In the genomic region with DNA sequence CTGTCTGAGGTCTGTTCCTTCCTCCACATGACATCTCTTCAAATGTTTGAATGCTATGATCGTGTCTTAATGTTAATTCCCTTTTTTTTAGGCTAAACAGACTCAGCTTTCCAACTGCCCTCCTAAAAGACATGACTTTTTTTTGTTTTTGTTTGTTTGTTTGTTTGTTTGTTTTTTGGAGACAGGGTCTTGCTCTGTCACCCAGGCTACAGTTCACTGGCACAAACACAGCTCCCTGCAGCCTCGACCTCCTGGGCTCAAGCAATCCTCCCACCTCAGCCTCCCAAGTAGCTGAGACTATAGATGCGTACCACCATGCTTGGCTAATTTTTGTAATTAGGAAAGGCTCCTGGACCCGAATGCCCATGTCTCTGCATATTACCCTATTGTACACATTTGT, we compare ENCODE assay signal across 2 cellular contexts.
TF ChIP-seq lines count a peak whose summit lies in the region.

No MANE protein-coding gene starts in this region.

TF ChIP-seq in GM23338, 12 proteins besides CTCF, POLR2A, EP300 and RAD21 (continued from another document):
- TF ChIP-seq, protein P1, sequence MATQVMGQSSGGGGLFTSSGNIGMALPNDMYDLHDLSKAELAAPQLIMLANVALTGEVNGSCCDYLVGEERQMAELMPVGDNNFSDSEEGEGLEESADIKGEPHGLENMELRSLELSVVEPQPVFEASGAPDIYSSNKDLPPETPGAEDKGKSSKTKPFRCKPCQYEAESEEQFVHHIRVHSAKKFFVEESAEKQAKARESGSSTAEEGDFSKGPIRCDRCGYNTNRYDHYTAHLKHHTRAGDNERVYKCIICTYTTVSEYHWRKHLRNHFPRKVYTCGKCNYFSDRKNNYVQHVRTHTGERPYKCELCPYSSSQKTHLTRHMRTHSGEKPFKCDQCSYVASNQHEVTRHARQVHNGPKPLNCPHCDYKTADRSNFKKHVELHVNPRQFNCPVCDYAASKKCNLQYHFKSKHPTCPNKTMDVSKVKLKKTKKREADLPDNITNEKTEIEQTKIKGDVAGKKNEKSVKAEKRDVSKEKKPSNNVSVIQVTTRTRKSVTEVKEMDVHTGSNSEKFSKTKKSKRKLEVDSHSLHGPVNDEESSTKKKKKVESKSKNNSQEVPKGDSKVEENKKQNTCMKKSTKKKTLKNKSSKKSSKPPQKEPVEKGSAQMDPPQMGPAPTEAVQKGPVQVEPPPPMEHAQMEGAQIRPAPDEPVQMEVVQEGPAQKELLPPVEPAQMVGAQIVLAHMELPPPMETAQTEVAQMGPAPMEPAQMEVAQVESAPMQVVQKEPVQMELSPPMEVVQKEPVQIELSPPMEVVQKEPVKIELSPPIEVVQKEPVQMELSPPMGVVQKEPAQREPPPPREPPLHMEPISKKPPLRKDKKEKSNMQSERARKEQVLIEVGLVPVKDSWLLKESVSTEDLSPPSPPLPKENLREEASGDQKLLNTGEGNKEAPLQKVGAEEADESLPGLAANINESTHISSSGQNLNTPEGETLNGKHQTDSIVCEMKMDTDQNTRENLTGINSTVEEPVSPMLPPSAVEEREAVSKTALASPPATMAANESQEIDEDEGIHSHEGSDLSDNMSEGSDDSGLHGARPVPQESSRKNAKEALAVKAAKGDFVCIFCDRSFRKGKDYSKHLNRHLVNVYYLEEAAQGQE (IDR thresholded peaks at IDR 0.05; ENCODE audit: unreplicated experiment), result no peak
- no peak for TF ChIP-seq ZNF462 (CRISPR knock-in tag; IDR thresholded peaks at IDR 0.05)
- no peak for TF ChIP-seq ETS1 (IDR thresholded peaks at IDR 0.05)
- no peak for TF ChIP-seq NANOG (IDR thresholded peaks at IDR 0.05; ENCODE audit: borderline replicate concordance)
- TF ChIP-seq JUNB (IDR thresholded peaks at IDR 0.05; ENCODE audit: unreplicated experiment), result no peak
- no peak for TF ChIP-seq ZNF331 (CRISPR knock-in tag; IDR thresholded peaks at IDR 0.05; ENCODE audit: low read depth)
- TF ChIP-seq STAT1 (IDR thresholded peaks at IDR 0.05; ENCODE audit: unreplicated experiment), result no peak
- no peak for TF ChIP-seq ZNF114 (CRISPR knock-in tag; IDR thresholded peaks at IDR 0.05)
- no peak for TF ChIP-seq EZH2phosphoT487 (IDR thresholded peaks at IDR 0.05; ENCODE audit: unreplicated experiment)

TF ChIP-seq in HepG2, 621 proteins besides CTCF, POLR2A, EP300 and RAD21 (continued from another document and continues in another):
- no peak for TF ChIP-seq ZNF850 (CRISPR knock-in tag; conservative IDR thresholded peaks at IDR 0.05)
- TF ChIP-seq RORA (CRISPR knock-in tag; IDR thresholded peaks at IDR 0.05), result no peak
- TF ChIP-seq, protein P2, sequence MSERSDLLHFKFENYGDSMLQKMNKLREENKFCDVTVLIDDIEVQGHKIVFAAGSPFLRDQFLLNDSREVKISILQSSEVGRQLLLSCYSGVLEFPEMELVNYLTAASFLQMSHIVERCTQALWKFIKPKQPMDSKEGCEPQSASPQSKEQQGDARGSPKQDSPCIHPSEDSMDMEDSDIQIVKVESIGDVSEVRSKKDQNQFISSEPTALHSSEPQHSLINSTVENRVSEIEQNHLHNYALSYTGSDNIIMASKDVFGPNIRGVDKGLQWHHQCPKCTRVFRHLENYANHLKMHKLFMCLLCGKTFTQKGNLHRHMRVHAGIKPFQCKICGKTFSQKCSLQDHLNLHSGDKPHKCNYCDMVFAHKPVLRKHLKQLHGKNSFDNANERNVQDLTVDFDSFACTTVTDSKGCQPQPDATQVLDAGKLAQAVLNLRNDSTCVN (CRISPR knock-in tag; IDR thresholded peaks at IDR 0.05; ENCODE audit: borderline replicate concordance), result no peak
- peak; percentile 31; the same call in 1 of the 2 replicates for TF ChIP-seq ZNF761 (CRISPR knock-in tag; conservative IDR thresholded peaks at IDR 0.05)
- no peak for TF ChIP-seq ZNF101 (CRISPR knock-in tag; IDR thresholded peaks at IDR 0.05; ENCODE audit: borderline replicate concordance, low read depth)
- TF ChIP-seq, protein P3, sequence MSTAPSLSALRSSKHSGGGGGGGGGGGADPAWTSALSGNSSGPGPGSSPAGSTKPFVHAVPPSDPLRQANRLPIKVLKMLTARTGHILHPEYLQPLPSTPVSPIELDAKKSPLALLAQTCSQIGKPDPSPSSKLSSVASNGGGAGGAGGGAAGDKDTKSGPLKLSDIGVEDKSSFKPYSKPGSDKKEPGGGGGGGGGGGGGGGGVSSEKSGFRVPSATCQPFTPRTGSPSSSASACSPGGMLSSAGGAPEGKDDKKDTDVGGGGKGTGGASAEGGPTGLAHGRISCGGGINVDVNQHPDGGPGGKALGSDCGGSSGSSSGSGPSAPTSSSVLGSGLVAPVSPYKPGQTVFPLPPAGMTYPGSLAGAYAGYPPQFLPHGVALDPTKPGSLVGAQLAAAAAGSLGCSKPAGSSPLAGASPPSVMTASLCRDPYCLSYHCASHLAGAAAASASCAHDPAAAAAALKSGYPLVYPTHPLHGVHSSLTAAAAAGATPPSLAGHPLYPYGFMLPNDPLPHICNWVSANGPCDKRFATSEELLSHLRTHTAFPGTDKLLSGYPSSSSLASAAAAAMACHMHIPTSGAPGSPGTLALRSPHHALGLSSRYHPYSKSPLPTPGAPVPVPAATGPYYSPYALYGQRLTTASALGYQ (CRISPR knock-in tag; IDR thresholded peaks at IDR 0.05), result no peak
- TF ChIP-seq, protein P4, sequence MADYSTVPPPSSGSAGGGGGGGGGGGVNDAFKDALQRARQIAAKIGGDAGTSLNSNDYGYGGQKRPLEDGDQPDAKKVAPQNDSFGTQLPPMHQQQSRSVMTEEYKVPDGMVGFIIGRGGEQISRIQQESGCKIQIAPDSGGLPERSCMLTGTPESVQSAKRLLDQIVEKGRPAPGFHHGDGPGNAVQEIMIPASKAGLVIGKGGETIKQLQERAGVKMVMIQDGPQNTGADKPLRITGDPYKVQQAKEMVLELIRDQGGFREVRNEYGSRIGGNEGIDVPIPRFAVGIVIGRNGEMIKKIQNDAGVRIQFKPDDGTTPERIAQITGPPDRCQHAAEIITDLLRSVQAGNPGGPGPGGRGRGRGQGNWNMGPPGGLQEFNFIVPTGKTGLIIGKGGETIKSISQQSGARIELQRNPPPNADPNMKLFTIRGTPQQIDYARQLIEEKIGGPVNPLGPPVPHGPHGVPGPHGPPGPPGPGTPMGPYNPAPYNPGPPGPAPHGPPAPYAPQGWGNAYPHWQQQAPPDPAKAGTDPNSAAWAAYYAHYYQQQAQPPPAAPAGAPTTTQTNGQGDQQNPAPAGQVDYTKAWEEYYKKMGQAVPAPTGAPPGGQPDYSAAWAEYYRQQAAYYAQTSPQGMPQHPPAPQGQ (CRISPR knock-in tag; IDR thresholded peaks at IDR 0.05; ENCODE audit: borderline replicate concordance), result 0 out of 2 replicates have a peak, but pooled peaks have one; percentile 2
- TF ChIP-seq ZNF629 (CRISPR knock-in tag; conservative IDR thresholded peaks at IDR 0.05), result 0 out of 2 replicates have a peak, but pooled peaks have one; percentile 15
- TF ChIP-seq ZNF343 (CRISPR knock-in tag; IDR thresholded peaks at IDR 0.05), result 0 out of 2 replicates have a peak, but pooled peaks have one; percentile 35
- TF ChIP-seq JUNB (CRISPR knock-in tag; IDR thresholded peaks at IDR 0.05; ENCODE audit: borderline replicate concordance), result no peak
- TF ChIP-seq EED (CRISPR knock-in tag; IDR thresholded peaks at IDR 0.05), result no peak
- TF ChIP-seq, protein P5, sequence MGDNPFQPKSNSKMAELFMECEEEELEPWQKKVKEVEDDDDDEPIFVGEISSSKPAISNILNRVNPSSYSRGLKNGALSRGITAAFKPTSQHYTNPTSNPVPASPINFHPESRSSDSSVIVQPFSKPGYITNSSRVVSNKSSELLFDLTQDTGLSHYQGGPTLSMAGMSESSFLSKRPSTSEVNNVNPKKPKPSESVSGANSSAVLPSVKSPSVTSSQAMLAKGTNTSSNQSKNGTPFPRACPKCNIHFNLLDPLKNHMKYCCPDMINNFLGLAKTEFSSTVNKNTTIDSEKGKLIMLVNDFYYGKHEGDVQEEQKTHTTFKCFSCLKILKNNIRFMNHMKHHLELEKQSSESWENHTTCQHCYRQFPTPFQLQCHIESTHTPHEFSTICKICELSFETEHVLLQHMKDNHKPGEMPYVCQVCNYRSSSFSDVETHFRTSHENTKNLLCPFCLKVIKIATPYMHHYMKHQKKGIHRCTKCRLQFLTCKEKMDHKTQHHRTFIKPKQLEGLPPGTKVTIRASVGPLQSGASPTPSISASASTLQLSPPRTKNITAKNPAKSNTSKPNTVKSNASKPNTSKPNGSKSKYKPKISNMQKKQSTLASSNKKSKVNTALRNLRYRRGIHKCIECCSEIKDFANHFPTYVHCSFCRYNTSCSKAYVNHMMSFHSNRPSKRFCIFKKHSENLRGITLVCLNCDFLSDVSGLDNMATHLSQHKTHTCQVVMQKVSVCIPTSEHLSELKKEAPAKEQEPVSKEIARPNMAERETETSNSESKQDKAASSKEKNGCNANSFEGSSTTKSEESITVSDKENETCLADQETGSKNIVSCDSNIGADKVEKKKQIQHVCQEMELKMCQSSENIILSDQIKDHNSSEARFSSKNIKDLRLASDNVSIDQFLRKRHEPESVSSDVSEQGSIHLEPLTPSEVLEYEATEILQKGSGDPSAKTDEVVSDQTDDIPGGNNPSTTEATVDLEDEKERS (CRISPR knock-in tag; IDR thresholded peaks at IDR 0.05), result no peak
- TF ChIP-seq ZBTB38 (CRISPR knock-in tag; IDR thresholded peaks at IDR 0.05), result 0 out of 2 replicates have a peak, but pooled peaks have one; percentile 6
- no peak for TF ChIP-seq ADNP (CRISPR knock-in tag; IDR thresholded peaks at IDR 0.05)
- no peak for TF ChIP-seq ZNF616 (CRISPR knock-in tag; IDR thresholded peaks at IDR 0.05; ENCODE audit: low read depth)
- TF ChIP-seq ARNTL (CRISPR knock-in tag; IDR thresholded peaks at IDR 0.05), result no peak
- TF ChIP-seq RARG (CRISPR knock-in tag; IDR thresholded peaks at IDR 0.05; ENCODE audit: low read depth), result no peak
- TF ChIP-seq, protein P6, sequence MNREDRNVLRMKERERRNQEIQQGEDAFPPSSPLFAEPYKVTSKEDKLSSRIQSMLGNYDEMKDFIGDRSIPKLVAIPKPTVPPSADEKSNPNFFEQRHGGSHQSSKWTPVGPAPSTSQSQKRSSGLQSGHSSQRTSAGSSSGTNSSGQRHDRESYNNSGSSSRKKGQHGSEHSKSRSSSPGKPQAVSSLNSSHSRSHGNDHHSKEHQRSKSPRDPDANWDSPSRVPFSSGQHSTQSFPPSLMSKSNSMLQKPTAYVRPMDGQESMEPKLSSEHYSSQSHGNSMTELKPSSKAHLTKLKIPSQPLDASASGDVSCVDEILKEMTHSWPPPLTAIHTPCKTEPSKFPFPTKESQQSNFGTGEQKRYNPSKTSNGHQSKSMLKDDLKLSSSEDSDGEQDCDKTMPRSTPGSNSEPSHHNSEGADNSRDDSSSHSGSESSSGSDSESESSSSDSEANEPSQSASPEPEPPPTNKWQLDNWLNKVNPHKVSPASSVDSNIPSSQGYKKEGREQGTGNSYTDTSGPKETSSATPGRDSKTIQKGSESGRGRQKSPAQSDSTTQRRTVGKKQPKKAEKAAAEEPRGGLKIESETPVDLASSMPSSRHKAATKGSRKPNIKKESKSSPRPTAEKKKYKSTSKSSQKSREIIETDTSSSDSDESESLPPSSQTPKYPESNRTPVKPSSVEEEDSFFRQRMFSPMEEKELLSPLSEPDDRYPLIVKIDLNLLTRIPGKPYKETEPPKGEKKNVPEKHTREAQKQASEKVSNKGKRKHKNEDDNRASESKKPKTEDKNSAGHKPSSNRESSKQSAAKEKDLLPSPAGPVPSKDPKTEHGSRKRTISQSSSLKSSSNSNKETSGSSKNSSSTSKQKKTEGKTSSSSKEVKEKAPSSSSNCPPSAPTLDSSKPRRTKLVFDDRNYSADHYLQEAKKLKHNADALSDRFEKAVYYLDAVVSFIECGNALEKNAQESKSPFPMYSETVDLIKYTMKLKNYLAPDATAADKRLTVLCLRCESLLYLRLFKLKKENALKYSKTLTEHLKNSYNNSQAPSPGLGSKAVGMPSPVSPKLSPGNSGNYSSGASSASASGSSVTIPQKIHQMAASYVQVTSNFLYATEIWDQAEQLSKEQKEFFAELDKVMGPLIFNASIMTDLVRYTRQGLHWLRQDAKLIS (CRISPR knock-in tag; IDR thresholded peaks at IDR 0.05), result no peak
- TF ChIP-seq ZNF34 (CRISPR knock-in tag; IDR thresholded peaks at IDR 0.05; ENCODE audit: borderline replicate concordance), result no peak
- no peak for TF ChIP-seq JUN (CRISPR knock-in tag; IDR thresholded peaks at IDR 0.05)
- no peak for TF ChIP-seq ZKSCAN1 (IDR thresholded peaks at IDR 0.05; ENCODE audit: low read length)
- no peak for TF ChIP-seq ZNF790 (CRISPR knock-in tag; IDR thresholded peaks at IDR 0.05; ENCODE audit: borderline replicate concordance)
- TF ChIP-seq ZBTB21 (CRISPR knock-in tag; IDR thresholded peaks at IDR 0.05), result no peak
- TF ChIP-seq POGK (CRISPR knock-in tag; conservative IDR thresholded peaks at IDR 0.05), result 0 out of 2 replicates have a peak, but pooled peaks have one; percentile 28
- TF ChIP-seq MIER3 (CRISPR knock-in tag; IDR thresholded peaks at IDR 0.05; ENCODE audit: borderline replicate concordance), result 0 out of 2 replicates have a peak, but pooled peaks have one; percentile 11
- TF ChIP-seq ZNF382 (CRISPR knock-in tag; IDR thresholded peaks at IDR 0.05; ENCODE audit: borderline replicate concordance), result no peak
- TF ChIP-seq SKIL (CRISPR knock-in tag; IDR thresholded peaks at IDR 0.05; ENCODE audit: borderline replicate concordance), result no peak
- TF ChIP-seq, protein P7, sequence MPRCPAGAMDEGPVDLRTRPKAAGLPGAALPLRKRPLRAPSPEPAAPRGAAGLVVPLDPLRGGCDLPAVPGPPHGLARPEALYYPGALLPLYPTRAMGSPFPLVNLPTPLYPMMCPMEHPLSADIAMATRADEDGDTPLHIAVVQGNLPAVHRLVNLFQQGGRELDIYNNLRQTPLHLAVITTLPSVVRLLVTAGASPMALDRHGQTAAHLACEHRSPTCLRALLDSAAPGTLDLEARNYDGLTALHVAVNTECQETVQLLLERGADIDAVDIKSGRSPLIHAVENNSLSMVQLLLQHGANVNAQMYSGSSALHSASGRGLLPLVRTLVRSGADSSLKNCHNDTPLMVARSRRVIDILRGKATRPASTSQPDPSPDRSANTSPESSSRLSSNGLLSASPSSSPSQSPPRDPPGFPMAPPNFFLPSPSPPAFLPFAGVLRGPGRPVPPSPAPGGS (CRISPR knock-in tag; IDR thresholded peaks at IDR 0.05), result 0 out of 2 replicates have a peak, but pooled peaks have one; percentile 11
